In genomic region chr17:39757176-39757662, GRCh38 we compare ENCODE assay signal across 1 cellular context.
TF ChIP-seq lines count a peak whose summit lies in the region.

No MANE protein-coding gene starts in this region.

TF ChIP-seq in GM23338, 12 proteins besides CTCF, POLR2A, EP300 and RAD21:
- TF ChIP-seq REST (IDR thresholded peaks at IDR 0.05; ENCODE audit: unreplicated experiment) = no peak
- no peak for TF ChIP-seq CREB1 (CRISPR knock-in tag; IDR thresholded peaks at IDR 0.05; ENCODE audit: low read depth)
- no peak for TF ChIP-seq ZNF114 (CRISPR knock-in tag; IDR thresholded peaks at IDR 0.05)
- no peak for TF ChIP-seq STAT1 (IDR thresholded peaks at IDR 0.05; ENCODE audit: unreplicated experiment)
- TF ChIP-seq ETS1 (IDR thresholded peaks at IDR 0.05) = no peak
- no peak for TF ChIP-seq JUNB (IDR thresholded peaks at IDR 0.05; ENCODE audit: unreplicated experiment)
